37 cellular contexts compared by ENCODE assay signal in genomic region chr1:13694886-13695684, GRCh38.
"Had no signal": no experiment of that assay in that cellular context is flagged by ENCODE, and none has a peak within 500 bp of the region (broad histone marks: within the 10 kb centered on the region; RNA-seq: fewer than 3 reads in every experiment).

No MANE protein-coding gene starts in this region.

- H3K36me3 ChIP-seq: adrenal gland, breast epithelium had no signal

- H3K4me2 ChIP-seq: PC-9 had no signal

- ATAC-seq: activated naive CD4-positive, alpha-beta T cell treated with anti-CD3 and anti-CD28 coated beads, Interleukin-2, amount 50 U/mL, for 72 hours; activated T-cell treated with anti-CD3 and anti-CD28 coated beads, Interleukin-2, amount 50 U/mL, for 4 hours; body of pancreas; Right ventricle myocardium inferior had no signal

- H3K4me3 ChIP-seq: adrenal gland, body of pancreas, breast epithelium, PC-9 had no signal

- H3K27ac ChIP-seq: adrenal gland, body of pancreas, breast epithelium, PC-9, RWPE1, VCaP had no signal

- H3K27me3 ChIP-seq: body of pancreas, breast epithelium had no signal

- H3K9me3 ChIP-seq: adrenal gland, body of pancreas, breast epithelium had no signal

- DNase-seq: activated B cell treated with CpG ODN at 0.5 μM for 24 hours; activated CD4-positive, alpha-beta memory T cell treated with anti-CD3 and anti-CD28 coated beads for 36 hours; activated CD4-positive, alpha-beta T cell treated with anti-CD3 and anti-CD28 coated beads for 4 hours; activated CD4-positive, alpha-beta T cell treated with anti-CD3 and anti-CD28 coated beads, Interleukin-2, amount 50 U/mL, for 1 hour; activated CD4-positive, CD25-positive, alpha-beta regulatory T cell treated with anti-CD3 and anti-CD28 coated beads, Interleukin-2, amount 50 U/mL, for 72 hours; activated CD8-positive, alpha-beta memory T cell treated with anti-CD3 and anti-CD28 coated beads, Interleukin-2, amount 50 U/mL, for 4 hours; activated gamma-delta T cell treated with Interleukin-2 at 50 U/mL for 16 hours; activated naive CD4-positive, alpha-beta T cell treated with anti-CD3 and anti-CD28 coated beads for 36 hours; activated T-cell treated with anti-CD3 and anti-CD28 coated beads for 4 hours; activated T-cell treated with anti-CD3 and anti-CD28 coated beads, Interleukin-2, amount 50 U/mL, for 4 hours; adrenal gland; body of pancreas; cerebellar nuclear complex; NCI-H1092 treated with DMSO at 0.1 percent for 48 hours; NCI-H1417; NCI-H146; NCI-H187; NCI-H2029 treated with DMSO at 0.1 percent for 48 hours; NCI-H2107; NCI-H2171; NCI-H510A; NCI-H526; NCI-H748 treated with DMSO at 0.1 percent for 48 hours; NK-92 treated with Interleukin-12 subunit alpha and Interleukin-12 subunit beta, amount 100 ng/mL, for 24 hours; PC-9; SIG-M5; SW 1271; T-helper 1 cell; T-helper 2 cell; T-helper 9 cell had no signal

- H3K4me1 ChIP-seq: adrenal gland had no signal

- H2AFZ ChIP-seq: PC-9 had no signal

- FAIRE-seq: astrocyte, RCC 7860 had no signal
